Comparison of ENCODE assay signal across 8 cellular contexts in genomic region chr11:8081591-8082021, GRCh38. TPM values are rescaled to one million over a fixed set of nuclear protein-coding genes. Genes with fewer than 3 reads are reported as not detected.
DNase-seq lines count a peak whose midpoint lies in the region; ATAC-seq and TF ChIP-seq lines count a peak whose summit lies in the region.

No MANE protein-coding gene starts in this region.

- H3K27me3 ChIP-seq in CD8-positive, alpha-beta T cell (ENCODE audit: insufficient read depth, low read length): peaks cover 10% of the 10 kb centered on the region
- no peaks in the 10 kb centered on the region for H3K27me3 ChIP-seq in prostate gland (replicated peaks; ENCODE audit: insufficient read depth)

- H3K36me3 Mint-ChIP-seq in CD8-positive, alpha-beta T cell: no peaks in the 10 kb centered on the region
- H3K36me3 Mint-ChIP-seq in T-cell: no peaks in the 10 kb centered on the region

- H3K4me3 Mint-ChIP-seq in CD8-positive, alpha-beta T cell: peak overlapping the region; percentile 52
- H3K4me3 Mint-ChIP-seq in T-cell: peak overlapping the region; percentile 57 to 65 (median 63)

- no peaks in the 10 kb centered on the region for H3K36me3 ChIP-seq in CD8-positive, alpha-beta T cell (ENCODE audit: insufficient read depth, low read length)
- no peaks in the 10 kb centered on the region for H3K36me3 ChIP-seq in prostate gland

- CTCF ChIA-PET in CD8-positive, alpha-beta T cell (lab: Charles Lee): interaction anchor here (2.3 kb wide), 1 partner anchor 17 kb away, joined by 12 read pairs; no protein-coding TSS in a partner anchor
- CTCF ChIA-PET in T-cell (lab: Charles Lee): interaction anchor here in 1 of 2 donors (1.5 kb wide), 1 partner anchor 17 kb away, joined by 5 read pairs; no protein-coding TSS in a partner anchor

- no peak for TF ChIP-seq POLR2A in prostate gland (IDR thresholded peaks at IDR 0.05)

- H3K27ac ChIP-seq in CD8-positive, alpha-beta T cell (ENCODE audit: low read depth, low read length): no peak overlapping the region
- H3K27ac ChIP-seq in prostate gland: peak overlapping the region in 1 of 2 donors; percentile 19

- peaks cover 9% of the 10 kb centered on the region for H3K4me1 ChIP-seq in CD8-positive, alpha-beta T cell (ENCODE audit: insufficient read depth, low read length)
- no peaks in the 10 kb centered on the region for H3K4me1 ChIP-seq in prostate gland (replicated peaks)

- TF ChIP-seq CTCF in CD8-positive, alpha-beta T cell (IDR thresholded peaks at IDR 0.05): no peak
- TF ChIP-seq CTCF in fibroblast of villous mesenchyme (IDR thresholded peaks at IDR 0.05; ENCODE audit: insufficient read depth, low read depth, low read length): no peak
- no peak for TF ChIP-seq CTCF in prostate gland (IDR thresholded peaks at IDR 0.05)

- no peaks in the 10 kb centered on the region for H3K9me3 Mint-ChIP-seq in CD8-positive, alpha-beta T cell
- no peaks in the 10 kb centered on the region for H3K9me3 Mint-ChIP-seq in T-cell

- WGBS in prostate gland: 17% methylated on average over 10 of the region's 22 CpGs

- peaks cover 59% of the 10 kb centered on the region for H3K27me3 Mint-ChIP-seq in CD8-positive, alpha-beta T cell (ENCODE audit: low read depth)
- peaks cover 51 to 71% of the 10 kb centered on the region in 2 donors for H3K27me3 Mint-ChIP-seq in T-cell

- peaks cover 8% of the 10 kb centered on the region for H3K4me1 Mint-ChIP-seq in CD8-positive, alpha-beta T cell (ENCODE audit: low read depth)
- H3K4me1 Mint-ChIP-seq in T-cell: peaks cover 0 to 10% (median 7%) of the 10 kb centered on the region in 3 donors

- intact Hi-C loops in CD8-positive, alpha-beta T cell (cut with DNase I, micrococcal nuclease): no loop called here
- intact Hi-C loops in prostate gland (cut with DNase I): no loop called here

- POLR2A ChIA-PET in CD8-positive, alpha-beta T cell (lab: Charles Lee): no interaction called here
- POLR2A ChIA-PET in T-cell (lab: Charles Lee): no interaction called here

- no peak for ATAC-seq in CD8-positive, alpha-beta T cell
- ATAC-seq in T-cell (replicated peaks in 1 of 4): peak in 1 of 4 experiments; percentile 11
- no peak for ATAC-seq in left lobe of liver

- no peak for DNase-seq in CD8-positive, alpha-beta T cell
- DNase-seq in T-cell (no peak), fibroblast of villous mesenchyme (ENCODE audit: low read depth) (peak; percentile 7), prostate gland (ENCODE audit: low spot score) (no peak), NCI-H446 (lab: John Stamatoyannopoulos, UW) (no peak), AML-193 (lab: John Stamatoyannopoulos, UW) (no peak), left lobe of liver (ENCODE audit: low spot score) (no peak), dermis blood vessel endothelial cell (no peak)

- H3K27ac Mint-ChIP-seq in CD8-positive, alpha-beta T cell: no peak overlapping the region
- H3K27ac Mint-ChIP-seq in T-cell: no peak overlapping the region

- no peaks in the 10 kb centered on the region for H3K9me3 ChIP-seq in CD8-positive, alpha-beta T cell (ENCODE audit: low read length)
- no peaks in the 10 kb centered on the region for H3K9me3 ChIP-seq in prostate gland

- no peak overlapping the region for H3K4me3 ChIP-seq in CD8-positive, alpha-beta T cell (ENCODE audit: low read depth, low read length)
- peak overlapping the region; percentile 60 for H3K4me3 ChIP-seq in fibroblast of villous mesenchyme (ENCODE audit: low read depth, low read length)
- peak overlapping the region; percentile 50 to 51 for H3K4me3 ChIP-seq in prostate gland

RNA-seq across cellular contexts. Expression of gene TUB, which starts 0.6 kb away (rescaled TPM):
- not detected for total RNA-seq in CD8-positive, alpha-beta T cell
- total RNA-seq in T-cell: under 1 TPM; 0.05 to 0.33 (median 0.19) TPM
- total RNA-seq in fibroblast of villous mesenchyme: 1.9 and 5.2 TPM in 2 replicates
- total RNA-seq in prostate gland: 10 to 100 TPM in 1 of 2 donors, 1 to 10 TPM in 1; 9.2 to 14.5 TPM
- total RNA-seq in left lobe of liver: 1.2 TPM
- total RNA-seq in dermis blood vessel endothelial cell: 1.4 and 1.6 TPM in 2 replicates
